ENCODE assay signal across 17 cellular contexts in genomic region chr14:105252552-105253328, GRCh38. TPM values are rescaled to one million over a fixed set of nuclear protein-coding genes. Genes with fewer than 3 reads are reported as not detected.
DNase-seq lines count a peak whose midpoint lies in the region; ATAC-seq and TF ChIP-seq lines count a peak whose summit lies in the region.
"Had no signal": no experiment of that assay in that cellular context is flagged by ENCODE, and none has a peak within 500 bp of the region (broad histone marks: within the 10 kb centered on the region; RNA-seq: fewer than 3 reads in every experiment).

No MANE protein-coding gene starts in this region.

- no peak for TF ChIP-seq CTCF in HEK293 (tag by site-specific recombination; IDR thresholded peaks at IDR 0.05)
- no peak for TF ChIP-seq CTCF in endodermal cell (conservative IDR thresholded peaks at IDR 0.05)
- no peak for TF ChIP-seq CTCF in brain microvascular endothelial cell (IDR thresholded peaks at IDR 0.05; ENCODE audit: low read depth, low read length, missing control alignments)

- peak in 1 of 5 donors; percentile 10 for DNase-seq in CD4-positive, alpha-beta memory T cell
- DNase-seq in endodermal cell = no peak
- peak; percentile 67 for DNase-seq in posterior vena cava (ENCODE audit: low spot score)
- no peak for DNase-seq in brain microvascular endothelial cell
- no peak for DNase-seq in iPS-NIHi11 (ENCODE audit: low spot score)
- DNase-seq: ACHN, HFFc6, MV-4-11, NCI-H1417 treated with DMSO at 0.1 percent for 48 hours, NCI-H187 treated with DMSO at 0.1 percent for 48 hours, NCI-H226, NCI-H524, SHP77 treated with DMSO at 0.1 percent for 48 hours had no signal

- H3K4me3 Mint-ChIP-seq in CD4-positive, alpha-beta memory T cell = no peak overlapping the region
- H3K4me3 Mint-ChIP-seq in endodermal cell = no peak overlapping the region
- H3K4me3 Mint-ChIP-seq: HFFc6 had no signal

- POLR2A ChIA-PET in CD4-positive, alpha-beta memory T cell (lab: Charles Lee; ENCODE audit: partially characterized antibody) = no interaction called here
- POLR2A ChIA-PET in HEK293 (lab: Yijun Ruan, JAX) = no interaction called here

- H3K27me3 Mint-ChIP-seq in CD4-positive, alpha-beta memory T cell = no peaks in the 10 kb centered on the region
- H3K27me3 Mint-ChIP-seq in endodermal cell (ENCODE audit: insufficient read depth) = no peaks in the 10 kb centered on the region

- H3K27ac ChIP-seq in CD4-positive, alpha-beta memory T cell (ENCODE audit: low read depth, low read length) = no peak overlapping the region
- H3K27ac ChIP-seq in HEK293 (ENCODE audit: extremely low read depth, low read depth, low read length) = no peak overlapping the region
- no peak overlapping the region for H3K27ac ChIP-seq in endodermal cell (ENCODE audit: low read depth, low read length)
- H3K27ac ChIP-seq in brain microvascular endothelial cell = no peak overlapping the region
- H3K27ac ChIP-seq: KMS-11 had no signal

- H3K27me3 ChIP-seq in CD4-positive, alpha-beta memory T cell (ENCODE audit: insufficient read depth, low read length) = no peaks in the 10 kb centered on the region
- no peaks in the 10 kb centered on the region for H3K27me3 ChIP-seq in endodermal cell (ENCODE audit: control insufficient read depth, insufficient read depth, low read length, poor library complexity, severe bottlenecking)
- no peaks in the 10 kb centered on the region for H3K27me3 ChIP-seq in brain microvascular endothelial cell (replicated peaks)

- H3K4me1 ChIP-seq in CD4-positive, alpha-beta memory T cell (ENCODE audit: insufficient read depth, low read length) = peaks cover 22% of the 10 kb centered on the region
- H3K4me1 ChIP-seq in HEK293 (ENCODE audit: control insufficient read depth, insufficient read depth, low read length) (peaks cover 3% of the 10 kb centered on the region), endodermal cell (ENCODE audit: control insufficient read depth, insufficient read depth, low read length) (no peaks in the 10 kb centered on the region)

- no peaks in the 10 kb centered on the region for H3K9me3 ChIP-seq in CD4-positive, alpha-beta memory T cell (ENCODE audit: control insufficient read depth in 1 of 2, low read length in 2 of 2)
- no peaks in the 10 kb centered on the region for H3K9me3 ChIP-seq in HEK293 (ENCODE audit: control insufficient read depth, insufficient read depth, low read depth, low read length)
- no peaks in the 10 kb centered on the region for H3K9me3 ChIP-seq in endodermal cell (ENCODE audit: control insufficient read depth, low read length)

- 93 to 95% methylated on average over 13 to 21 of the region's 21 CpGs for WGBS in endodermal cell (ENCODE audit: insufficient coverage in 1 of 2, insufficient read length in 1 of 2), 2 experiments

- peaks cover 10 to 32% (median 14%) of the 10 kb centered on the region in 4 donors for H3K4me1 Mint-ChIP-seq in CD4-positive, alpha-beta memory T cell
- H3K4me1 Mint-ChIP-seq in endodermal cell = no peaks in the 10 kb centered on the region

- intact Hi-C loops in CD4-positive, alpha-beta memory T cell (cut with micrococcal nuclease) = no loop called here
- intact Hi-C loops in posterior vena cava (cut with DNase I) = no loop called here

- H3K27ac Mint-ChIP-seq in CD4-positive, alpha-beta memory T cell = peak overlapping the region in 4 of 7 donors; percentile 18 to 79 (median 40)
- peak overlapping the region; percentile 55 for H3K27ac Mint-ChIP-seq in endodermal cell

- no peaks in the 10 kb centered on the region for H3K9me3 Mint-ChIP-seq in CD4-positive, alpha-beta memory T cell
- no peaks in the 10 kb centered on the region for H3K9me3 Mint-ChIP-seq in endodermal cell
- H3K9me3 Mint-ChIP-seq: HFFc6 had no signal

- no peak overlapping the region for H3K4me3 ChIP-seq in CD4-positive, alpha-beta memory T cell (ENCODE audit: low read length in 2 of 2)
- H3K4me3 ChIP-seq in HEK293 (ENCODE audit: low read depth, low read length) (no peak overlapping the region), endodermal cell (ENCODE audit: low read length) (no peak overlapping the region), brain microvascular endothelial cell (ENCODE audit: low read depth, low read length) (no peak overlapping the region)

- no peak overlapping the region for H3K9ac ChIP-seq in endodermal cell (ENCODE audit: extremely low read depth, low read length, poor library complexity, severe bottlenecking)
- H3K9ac ChIP-seq: KMS-11 had no signal

- CTCF ChIA-PET in CD4-positive, alpha-beta memory T cell (lab: Charles Lee; ENCODE audit: partially characterized antibody) = no interaction called here
- CTCF ChIA-PET in HEK293 (lab: Yijun Ruan, JAX) = no interaction called here

- in situ Hi-C loops in brain microvascular endothelial cell (cut with HindIII; ENCODE audit: low pct_ligation_motif_present, low sequenced_read_pairs) = no loop called here

- peaks cover 10% of the 10 kb centered on the region for H3K36me3 ChIP-seq in CD4-positive, alpha-beta memory T cell (ENCODE audit: insufficient read depth, low read length)
- H3K36me3 ChIP-seq in HEK293 (ENCODE audit: control insufficient read depth in 2 of 2, insufficient read depth in 1 of 2, low read length in 2 of 2) (peaks cover 0 to 47% of the 10 kb centered on the region in 2 experiments; a peak in 1 of 3 replicates), endodermal cell (ENCODE audit: control insufficient read depth, insufficient read depth, low read length) (peaks cover 15% of the 10 kb centered on the region), brain microvascular endothelial cell (replicated peaks) (peaks cover 21% of the 10 kb centered on the region)

- no peak for ATAC-seq in HG02852 (IDR thresholded peaks at IDR 0.05; ENCODE audit: unreplicated experiment)
- ATAC-seq: SK-N-SH treated with all-trans-retinoic acid at 6 μM for 48 hours had no signal

- H3K36me3 Mint-ChIP-seq in CD4-positive, alpha-beta memory T cell = peaks cover 0 to 29% of the 10 kb centered on the region in 2 donors
- peaks cover 16% of the 10 kb centered on the region for H3K36me3 Mint-ChIP-seq in endodermal cell (ENCODE audit: low read depth)

TF ChIP-seq in HEK293, 187 proteins besides CTCF, POLR2A, EP300 and RAD21:
- TF ChIP-seq, protein P1, sequence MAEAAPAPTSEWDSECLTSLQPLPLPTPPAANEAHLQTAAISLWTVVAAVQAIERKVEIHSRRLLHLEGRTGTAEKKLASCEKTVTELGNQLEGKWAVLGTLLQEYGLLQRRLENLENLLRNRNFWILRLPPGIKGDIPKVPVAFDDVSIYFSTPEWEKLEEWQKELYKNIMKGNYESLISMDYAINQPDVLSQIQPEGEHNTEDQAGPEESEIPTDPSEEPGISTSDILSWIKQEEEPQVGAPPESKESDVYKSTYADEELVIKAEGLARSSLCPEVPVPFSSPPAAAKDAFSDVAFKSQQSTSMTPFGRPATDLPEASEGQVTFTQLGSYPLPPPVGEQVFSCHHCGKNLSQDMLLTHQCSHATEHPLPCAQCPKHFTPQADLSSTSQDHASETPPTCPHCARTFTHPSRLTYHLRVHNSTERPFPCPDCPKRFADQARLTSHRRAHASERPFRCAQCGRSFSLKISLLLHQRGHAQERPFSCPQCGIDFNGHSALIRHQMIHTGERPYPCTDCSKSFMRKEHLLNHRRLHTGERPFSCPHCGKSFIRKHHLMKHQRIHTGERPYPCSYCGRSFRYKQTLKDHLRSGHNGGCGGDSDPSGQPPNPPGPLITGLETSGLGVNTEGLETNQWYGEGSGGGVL (tag by site-specific recombination; IDR thresholded peaks at IDR 0.05) = no peak
- no peak for TF ChIP-seq ZNF202 (tag by site-specific recombination; IDR thresholded peaks at IDR 0.05; ENCODE audit: borderline replicate concordance)
- peak; percentile 71 for TF ChIP-seq ZNF600 (tag by site-specific recombination; IDR thresholded peaks at IDR 0.05)
- TF ChIP-seq, protein P2, sequence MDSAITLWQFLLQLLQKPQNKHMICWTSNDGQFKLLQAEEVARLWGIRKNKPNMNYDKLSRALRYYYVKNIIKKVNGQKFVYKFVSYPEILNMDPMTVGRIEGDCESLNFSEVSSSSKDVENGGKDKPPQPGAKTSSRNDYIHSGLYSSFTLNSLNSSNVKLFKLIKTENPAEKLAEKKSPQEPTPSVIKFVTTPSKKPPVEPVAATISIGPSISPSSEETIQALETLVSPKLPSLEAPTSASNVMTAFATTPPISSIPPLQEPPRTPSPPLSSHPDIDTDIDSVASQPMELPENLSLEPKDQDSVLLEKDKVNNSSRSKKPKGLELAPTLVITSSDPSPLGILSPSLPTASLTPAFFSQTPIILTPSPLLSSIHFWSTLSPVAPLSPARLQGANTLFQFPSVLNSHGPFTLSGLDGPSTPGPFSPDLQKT (IDR thresholded peaks at IDR 0.05; ENCODE audit: borderline replicate concordance, low read depth, low read length) = no peak
- TF ChIP-seq ZNF391 (tag by site-specific recombination; IDR thresholded peaks at IDR 0.05; ENCODE audit: borderline replicate concordance, low read depth) = no peak
- TF ChIP-seq PRDM6 (tag by site-specific recombination; IDR thresholded peaks at IDR 0.05) = no peak
- no peak for TF ChIP-seq MZF1 (tag by site-specific recombination; IDR thresholded peaks at IDR 0.05; ENCODE audit: borderline replicate concordance)
TF ChIP-seq in HEK293: peak in this region for 1.

RNA-seq across cellular contexts. Expression of gene BTBD6, which starts 4.4 kb away (rescaled TPM):
- 10 to 100 TPM; 52.0 to 56.7 TPM for total RNA-seq in CD4-positive, alpha-beta memory T cell
- polyA plus RNA-seq in CD4-positive, alpha-beta memory T cell = 10 to 100 TPM in 1 of 2 donors, 1 to 10 TPM in 1; 5.4 to 17.4 TPM
- total RNA-seq in endodermal cell (10 to 100 TPM; 21.8 to 26.9 TPM), posterior vena cava (10 to 100 TPM; 38.4 to 42.4 TPM)
- polyA plus RNA-seq in endodermal cell (2013, experiment 1 of 2) = 29.0 TPM
- polyA plus RNA-seq in endodermal cell (2013, experiment 2 of 2) = 27.7 TPM

RNA-seq across cellular contexts. Expression of gene BRF1, which starts 48.1 kb away (rescaled TPM):
- 10 to 100 TPM; 49.7 to 56.0 TPM for total RNA-seq in CD4-positive, alpha-beta memory T cell
- 10 to 100 TPM in 1 of 2 donors, 1 to 10 TPM in 1; 3.0 to 10.2 TPM for polyA plus RNA-seq in CD4-positive, alpha-beta memory T cell
- 10 to 100 TPM; 37.0 to 44.5 TPM for total RNA-seq in endodermal cell
- 23.9 TPM for polyA plus RNA-seq in endodermal cell (2013, experiment 1 of 2)
- 21.8 TPM for polyA plus RNA-seq in endodermal cell (2013, experiment 2 of 2)
- 10 to 100 TPM; 18.8 to 19.4 TPM for total RNA-seq in posterior vena cava
